ENCODE assay signal across 27 cellular contexts in the genomic region with DNA sequence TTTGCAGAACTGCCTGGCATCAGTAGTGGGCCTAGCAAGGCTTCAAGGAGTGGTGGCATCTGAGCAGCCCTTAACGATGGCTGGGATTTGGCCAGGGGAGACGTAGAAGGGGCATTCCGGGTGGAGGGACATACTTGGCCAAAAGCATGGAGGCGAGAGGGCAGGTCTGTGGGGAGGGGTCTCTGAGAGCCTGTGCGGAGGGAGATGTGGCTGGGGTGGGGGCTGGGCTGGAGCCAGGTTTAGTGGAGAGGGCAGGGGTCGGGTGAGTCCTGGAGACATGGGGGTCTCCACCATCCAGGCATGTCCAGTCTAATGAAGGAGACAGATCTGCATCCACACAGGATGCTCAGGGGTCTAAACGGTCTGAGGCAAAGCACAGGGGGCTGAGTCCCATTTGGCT. TPM values are rescaled to one million over a fixed set of nuclear protein-coding genes. Genes with fewer than 3 reads are reported as not detected.
"Had no signal": no experiment of that assay in that cellular context is flagged by ENCODE, and none has a peak within 500 bp of the region (broad histone marks: within the 10 kb centered on the region; RNA-seq: fewer than 3 reads in every experiment).

No MANE protein-coding gene starts in this region.

- H3K36me3 ChIP-seq: gastrocnemius medialis, neural progenitor cell, suprapubic skin, transverse colon, upper lobe of right lung, uterus had no signal

- H3K27ac Mint-ChIP-seq: effector memory CD8-positive, alpha-beta T cell; mesothelial cell of epicardium; natural killer cell treated with Interleukin-12 subunit alpha and Interleukin-12 subunit beta and Interleukin-15 and Interleukin-18, amount 100 ng/mL, for 72 hours; neural progenitor cell; stimulated activated naive CD8-positive, alpha-beta T cell treated with anti-CD3 and anti-CD28 coated beads, Interleukin-15, amount 100 ng/mL, for 72 hours had no signal

- ATAC-seq: effector memory CD8-positive, alpha-beta T cell; gastrocnemius medialis; left lobe of liver; mucosa of descending colon; natural killer cell treated with Interleukin-12 subunit alpha and Interleukin-12 subunit beta and Interleukin-15 and Interleukin-18, amount 100 ng/mL, for 72 hours; psoas muscle; right cardiac atrium; stimulated activated naive CD8-positive, alpha-beta T cell treated with anti-CD3 and anti-CD28 coated beads, Interleukin-15, amount 100 ng/mL, for 72 hours; upper lobe of right lung had no signal

- H3K27me3 ChIP-seq: gastrocnemius medialis, transverse colon, upper lobe of right lung, uterus had no signal

- H3K9me3 Mint-ChIP-seq: effector memory CD8-positive, alpha-beta T cell; mesothelial cell of epicardium; natural killer cell treated with Interleukin-12 subunit alpha and Interleukin-12 subunit beta and Interleukin-15 and Interleukin-18, amount 100 ng/mL, for 72 hours; stimulated activated naive CD8-positive, alpha-beta T cell treated with anti-CD3 and anti-CD28 coated beads, Interleukin-15, amount 100 ng/mL, for 72 hours had no signal

- H3K27ac ChIP-seq: gastrocnemius medialis, neural progenitor cell, parathyroid adenoma, psoas muscle, skin epidermis, suprapubic skin, transverse colon, upper lobe of right lung, uterus had no signal

- H3K4me3 Mint-ChIP-seq: effector memory CD8-positive, alpha-beta T cell; mesothelial cell of epicardium; natural killer cell treated with Interleukin-12 subunit alpha and Interleukin-12 subunit beta and Interleukin-15 and Interleukin-18, amount 100 ng/mL, for 72 hours; neural progenitor cell; stimulated activated naive CD8-positive, alpha-beta T cell treated with anti-CD3 and anti-CD28 coated beads, Interleukin-15, amount 100 ng/mL, for 72 hours had no signal

- H3K36me3 Mint-ChIP-seq: mesothelial cell of epicardium; naive B cell; natural killer cell treated with Interleukin-12 subunit alpha and Interleukin-12 subunit beta and Interleukin-15 and Interleukin-18, amount 100 ng/mL, for 72 hours had no signal

- DNase-seq: cortex of kidney; effector memory CD8-positive, alpha-beta T cell; gastrocnemius medialis; mesenchymal stem cell; naive B cell; stimulated activated CD4-positive, alpha-beta T cell treated with anti-CD3 and anti-CD28 coated beads, Interleukin-15, amount 100 ng/mL, for 24 hours; stimulated activated CD4-positive, alpha-beta T cell treated with anti-CD3 and anti-CD28 coated beads, Interleukin-2, amount 100 ng/mL, for 48 hours; stimulated activated naive CD4-positive, alpha-beta T cell; stimulated activated naive CD8-positive, alpha-beta T cell treated with anti-CD3 and anti-CD28 coated beads, Interleukin-15, amount 100 ng/mL, for 72 hours; transverse colon; upper lobe of right lung; uterus had no signal

- H3K4me3 ChIP-seq: gastrocnemius medialis, mucosa of descending colon, neural progenitor cell, psoas muscle, skin epidermis, suprapubic skin, transverse colon, upper lobe of right lung, uterus had no signal

- H3K9me3 ChIP-seq: gastrocnemius medialis, mucosa of descending colon, psoas muscle, suprapubic skin, transverse colon, upper lobe of right lung, uterus had no signal

- H3K4me1 ChIP-seq: parathyroid adenoma, upper lobe of right lung, uterus had no signal

RNA-seq across cellular contexts. Expression of a gene that starts 34.4 kb away (rescaled TPM):
- total RNA-seq: dermis microvascular lymphatic vessel endothelial cell, fibroblast of villous mesenchyme, glomerular endothelial cell, renal cortical epithelial cell had no signal
- polyA plus RNA-seq: keratinocyte had no signal
